8 cellular contexts compared by ENCODE assay signal in genomic region chr10:21675157-21675796, GRCh38.
A peak's percentile ranks its signal among the peaks of the same experiment; 100 is the strongest.
DNase-seq lines count a peak whose midpoint lies in the region; ATAC-seq and TF ChIP-seq lines count a peak whose summit lies in the region.

No MANE protein-coding gene starts in this region.

- H3K4me3 ChIP-seq in Peyer's patch, result no peak overlapping the region
- H3K4me3 ChIP-seq in breast epithelium, result no peak overlapping the region
- no peak overlapping the region for H3K4me3 ChIP-seq in lung
- no peak overlapping the region for H3K4me3 ChIP-seq in upper lobe of right lung

- H3K9me3 ChIP-seq in Peyer's patch (no peaks in the 10 kb centered on the region), breast epithelium (no peaks in the 10 kb centered on the region), lung (ENCODE audit: control insufficient read depth in 2 of 2, insufficient read depth in 1 of 2, low read length in 1 of 2) (no peaks in the 10 kb centered on the region), upper lobe of right lung (no peaks in the 10 kb centered on the region)

- intact Hi-C loops in breast epithelium (cut with DNase I; ENCODE audit: low total_unique reads), result no loop called here
- intact Hi-C loops in upper lobe of right lung (cut with DNase I), result no loop called here

- no peaks in the 10 kb centered on the region for H3K27me3 ChIP-seq in Peyer's patch
- no peaks in the 10 kb centered on the region for H3K27me3 ChIP-seq in breast epithelium
- H3K27me3 ChIP-seq in lung (ENCODE audit: control insufficient read depth, insufficient read depth), result no peaks in the 10 kb centered on the region
- H3K27me3 ChIP-seq in upper lobe of right lung, result no peaks in the 10 kb centered on the region

- 86 to 95% methylated on average over 2 of the region's 2 CpGs for WGBS in lung, 2 donors

- peaks cover 0 to 15% (median 0%) of the 10 kb centered on the region in 3 donors for H3K36me3 ChIP-seq in Peyer's patch
- H3K36me3 ChIP-seq in breast epithelium, result no peaks in the 10 kb centered on the region
- H3K36me3 ChIP-seq in lung (ENCODE audit: control insufficient read depth in 2 of 2, insufficient read depth in 2 of 2, low read length in 2 of 2), result peaks cover 3 to 12% of the 10 kb centered on the region in 2 donors
- H3K36me3 ChIP-seq in upper lobe of right lung, result peaks cover 9% of the 10 kb centered on the region

- DNase-seq in Daoy (ENCODE audit: low read depth), result peak; percentile 19
- DNase-seq in HCEC 1CT, result peak; percentile 63
- peak in 1 of 3 donors; percentile 66 for DNase-seq in Peyer's patch
- DNase-seq in breast epithelium (ENCODE audit: low spot score in 2 of 2), result no peak
- no peak for DNase-seq in lung (ENCODE audit: low spot score)
- DNase-seq in upper lobe of right lung, result no peak
- DNase-seq in UCSD-AML1 (lab: John Stamatoyannopoulos, UW; ENCODE audit: unreplicated experiment), result no peak

- H3K27ac ChIP-seq in Peyer's patch (no peak overlapping the region), breast epithelium (no peak overlapping the region), lung (ENCODE audit: low read depth in 1 of 2, low read length in 1 of 2) (no peak overlapping the region), upper lobe of right lung (no peak overlapping the region)

- H3K4me1 ChIP-seq in Peyer's patch, result no peaks in the 10 kb centered on the region
- H3K4me1 ChIP-seq in breast epithelium, result no peaks in the 10 kb centered on the region
- peaks cover 3% of the 10 kb centered on the region in 2 donors for H3K4me1 ChIP-seq in lung (ENCODE audit: control insufficient read depth in 2 of 2, insufficient read depth in 2 of 2, low read length in 2 of 2)
- H3K4me1 ChIP-seq in upper lobe of right lung, result no peaks in the 10 kb centered on the region

- ATAC-seq in lung (ENCODE audit: insufficient read depth, low FRiP score) (no peak), upper lobe of right lung (peak; percentile 76), HG02938 (IDR thresholded peaks at IDR 0.05; ENCODE audit: unreplicated experiment) (no peak)

- no peak for TF ChIP-seq POLR2A in Peyer's patch (IDR thresholded peaks at IDR 0.05)
- TF ChIP-seq POLR2A in breast epithelium (IDR thresholded peaks at IDR 0.05), result no peak

- TF ChIP-seq CTCF in Peyer's patch (IDR thresholded peaks at IDR 0.05) (peak; percentile 2 to 70 (median 62)), breast epithelium (IDR thresholded peaks at IDR 0.05) (peak; percentile 14 to 43 (median 20)), lung (IDR thresholded peaks at IDR 0.05; ENCODE audit: control extremely low read depth, extremely low read depth) (peak; percentile 32), upper lobe of right lung (IDR thresholded peaks at IDR 0.05) (peak; percentile 71)

Comparison
In these comparisons a context has a peak if more than half of its experiments do, and no peak if none do; other contexts are left out.
1. DNase-seq: peak in Daoy (single experiment) and HCEC 1CT (single experiment); none in breast epithelium (0 of 2), lung (single experiment), upper lobe of right lung (single experiment) and UCSD-AML1 (single experiment).
2. CTCF ChIP-seq: peak in every context shown above with its lines; median percentile 71 in upper lobe of right lung; 62 in Peyer's patch; 32 in lung; 20 in breast epithelium.